Comparison of ENCODE assay signal across 10 cellular contexts in the genomic region with DNA sequence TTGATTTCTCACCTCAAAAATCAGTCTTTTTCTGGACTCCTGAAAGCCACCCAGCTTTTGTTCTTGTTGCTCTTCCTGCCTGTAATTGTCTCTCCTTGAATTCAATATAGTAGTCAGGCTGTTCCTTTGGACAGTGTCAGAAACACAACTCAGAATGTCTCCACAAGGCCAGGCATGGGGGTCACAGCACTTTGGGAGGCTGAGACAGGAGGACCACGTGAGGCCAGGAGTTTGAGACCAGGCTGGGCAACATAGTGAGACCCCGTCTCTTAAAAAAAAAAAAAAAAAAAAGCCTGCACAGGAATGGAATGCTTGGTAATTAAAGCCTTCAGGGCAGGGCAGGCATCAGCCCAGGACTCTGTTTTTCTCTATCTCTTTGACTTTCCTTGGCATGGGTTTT. TPM values are rescaled to one million over a fixed set of nuclear protein-coding genes. Genes with fewer than 3 reads are reported as not detected.
"Had no signal": no experiment of that assay in that cellular context is flagged by ENCODE, and none has a peak within 500 bp of the region (broad histone marks: within the 10 kb centered on the region; RNA-seq: fewer than 3 reads in every experiment).

No MANE protein-coding gene starts in this region.

- H3K27ac ChIP-seq: HL-60 had no signal

- H3K27ac Mint-ChIP-seq: GM23338, HFFc6 had no signal

- H3K4me1 Mint-ChIP-seq: GM23338 had no signal

- H3K4me3 ChIP-seq: GM23338, HAP-1 had no signal

- H3K4me1 ChIP-seq: HAP-1 had no signal

- FAIRE-seq: H1 had no signal

- H3K4me2 ChIP-seq: GM23338 had no signal

- H2AFZ ChIP-seq: GM23338 had no signal

- DNase-seq: HFFc6, IMR-90, KBM-7 had no signal

- H3K4me3 Mint-ChIP-seq: GM23338, HFFc6 had no signal

- H3K36me3 ChIP-seq: HAP-1 had no signal

- ATAC-seq: GM23338, HCT116 had no signal

RNA-seq across cellular contexts. Expression of a gene that starts 12.3 kb away (rescaled TPM):
- total RNA-seq: H7, HFFc6, HT1080 had no signal

RNA-seq across cellular contexts. Expression of a gene that starts 47.3 kb away (rescaled TPM):
- total RNA-seq: HT1080 had no signal
